1 cellular context compared by ENCODE assay signal in the genomic region with DNA sequence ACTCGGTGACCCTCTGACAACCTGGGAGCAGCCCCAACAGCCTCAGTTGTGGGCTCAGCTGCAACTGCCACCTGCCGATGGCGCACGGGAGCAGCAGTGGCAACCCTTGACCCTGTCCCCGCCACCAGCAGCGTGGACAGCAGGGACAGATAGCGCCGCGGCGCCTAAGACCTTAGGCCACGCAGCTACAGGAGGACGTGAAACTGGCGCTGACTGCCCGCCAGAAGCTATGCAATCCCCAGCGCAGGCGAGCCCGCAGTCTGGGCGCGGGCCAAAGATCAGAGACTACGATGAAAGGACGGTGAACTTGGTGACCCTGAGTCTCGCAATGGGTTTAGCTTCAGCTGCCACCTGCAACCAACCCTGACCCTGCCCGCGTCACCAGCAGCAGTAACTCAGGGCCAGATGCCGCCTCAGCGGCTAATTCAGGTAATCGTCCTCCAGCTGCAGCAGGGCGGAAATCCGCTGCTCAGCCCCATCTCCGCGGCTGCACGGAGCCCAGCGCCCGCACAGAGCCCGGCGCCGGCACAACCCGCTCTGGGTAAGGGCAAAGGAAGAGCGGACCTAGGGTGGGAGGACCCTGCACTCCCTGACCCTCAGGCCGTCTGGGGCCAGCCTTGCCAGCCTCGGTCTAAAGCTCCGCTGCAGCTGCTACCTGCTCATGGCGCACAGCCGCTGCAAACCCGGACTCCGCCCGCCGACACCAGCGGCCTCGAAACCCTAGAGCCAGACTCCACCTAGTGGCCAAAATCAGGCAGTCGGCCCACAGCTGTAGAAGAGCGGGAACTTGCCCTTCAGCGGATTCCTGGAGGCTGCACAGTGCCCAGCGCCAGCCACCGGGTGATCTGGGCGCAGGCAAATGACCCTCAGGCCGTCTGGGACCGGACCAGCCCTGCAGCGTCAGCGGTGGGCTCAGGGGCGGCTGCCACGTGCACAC.
A peak's percentile ranks its signal among the peaks of the same experiment; 100 is the strongest.
TF ChIP-seq lines count a peak whose summit lies in the region.

No MANE protein-coding gene starts in this region.

TF ChIP-seq in HepG2, 621 proteins besides CTCF, POLR2A, EP300 and RAD21 (continued from another document):
- TF ChIP-seq, protein P1, sequence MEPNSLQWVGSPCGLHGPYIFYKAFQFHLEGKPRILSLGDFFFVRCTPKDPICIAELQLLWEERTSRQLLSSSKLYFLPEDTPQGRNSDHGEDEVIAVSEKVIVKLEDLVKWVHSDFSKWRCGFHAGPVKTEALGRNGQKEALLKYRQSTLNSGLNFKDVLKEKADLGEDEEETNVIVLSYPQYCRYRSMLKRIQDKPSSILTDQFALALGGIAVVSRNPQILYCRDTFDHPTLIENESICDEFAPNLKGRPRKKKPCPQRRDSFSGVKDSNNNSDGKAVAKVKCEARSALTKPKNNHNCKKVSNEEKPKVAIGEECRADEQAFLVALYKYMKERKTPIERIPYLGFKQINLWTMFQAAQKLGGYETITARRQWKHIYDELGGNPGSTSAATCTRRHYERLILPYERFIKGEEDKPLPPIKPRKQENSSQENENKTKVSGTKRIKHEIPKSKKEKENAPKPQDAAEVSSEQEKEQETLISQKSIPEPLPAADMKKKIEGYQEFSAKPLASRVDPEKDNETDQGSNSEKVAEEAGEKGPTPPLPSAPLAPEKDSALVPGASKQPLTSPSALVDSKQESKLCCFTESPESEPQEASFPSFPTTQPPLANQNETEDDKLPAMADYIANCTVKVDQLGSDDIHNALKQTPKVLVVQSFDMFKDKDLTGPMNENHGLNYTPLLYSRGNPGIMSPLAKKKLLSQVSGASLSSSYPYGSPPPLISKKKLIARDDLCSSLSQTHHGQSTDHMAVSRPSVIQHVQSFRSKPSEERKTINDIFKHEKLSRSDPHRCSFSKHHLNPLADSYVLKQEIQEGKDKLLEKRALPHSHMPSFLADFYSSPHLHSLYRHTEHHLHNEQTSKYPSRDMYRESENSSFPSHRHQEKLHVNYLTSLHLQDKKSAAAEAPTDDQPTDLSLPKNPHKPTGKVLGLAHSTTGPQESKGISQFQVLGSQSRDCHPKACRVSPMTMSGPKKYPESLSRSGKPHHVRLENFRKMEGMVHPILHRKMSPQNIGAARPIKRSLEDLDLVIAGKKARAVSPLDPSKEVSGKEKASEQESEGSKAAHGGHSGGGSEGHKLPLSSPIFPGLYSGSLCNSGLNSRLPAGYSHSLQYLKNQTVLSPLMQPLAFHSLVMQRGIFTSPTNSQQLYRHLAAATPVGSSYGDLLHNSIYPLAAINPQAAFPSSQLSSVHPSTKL (CRISPR knock-in tag; IDR thresholded peaks at IDR 0.05) = 0 out of 2 replicates have a peak, but pooled peaks have one; percentile 27
- TF ChIP-seq KDM2A (CRISPR knock-in tag; IDR thresholded peaks at IDR 0.05; ENCODE audit: borderline replicate concordance, low read depth) (peak; percentile 70; the same call in 1 of the 2 replicates), YEATS4 (CRISPR knock-in tag; IDR thresholded peaks at IDR 0.05; ENCODE audit: borderline replicate concordance) (peak; percentile 37; the same call in 1 of the 2 replicates), ZNF124 (CRISPR knock-in tag; IDR thresholded peaks at IDR 0.05) (0 out of 2 replicates have a peak, but pooled peaks have one; percentile 47), HNRNPLL (IDR thresholded peaks at IDR 0.05; ENCODE audit: low read depth, low read length, poor library complexity, severe bottlenecking) (peak; percentile 50), KAT8 (CRISPR knock-in tag; IDR thresholded peaks at IDR 0.05) (0 out of 2 replicates have a peak, but pooled peaks have one; percentile 26), SALL2 (CRISPR knock-in tag; IDR thresholded peaks at IDR 0.05) (0 out of 2 replicates have a peak, but pooled peaks have one; percentile 20), ZNF687 (CRISPR knock-in tag; IDR thresholded peaks at IDR 0.05) (peak; percentile 48), RFXAP (CRISPR knock-in tag; IDR thresholded peaks at IDR 0.05; ENCODE audit: borderline replicate concordance) (0 out of 2 replicates have a peak, but pooled peaks have one; percentile 23), SAP130 (CRISPR knock-in tag; IDR thresholded peaks at IDR 0.05; ENCODE audit: low read depth) (0 out of 2 replicates have a peak, but pooled peaks have one; percentile 6), ZNF574 (CRISPR knock-in tag; IDR thresholded peaks at IDR 0.05) (peak; percentile 52), HMGXB4 (CRISPR knock-in tag; IDR thresholded peaks at IDR 0.05; ENCODE audit: borderline replicate concordance in 1 of 2, low read depth in 1 of 2) (peak; percentile 58 to 66; a peak in 2 of 4 replicates), STAG1 (CRISPR knock-in tag; IDR thresholded peaks at IDR 0.05) (peak; percentile 72), FOXA3 (CRISPR knock-in tag; IDR thresholded peaks at IDR 0.05) (0 out of 2 replicates have a peak, but pooled peaks have one; percentile 11), ZNF768 (CRISPR knock-in tag; IDR thresholded peaks at IDR 0.05) (peak; percentile 59; the same call in 1 of the 2 replicates), NR2F6 (IDR thresholded peaks at IDR 0.05) (0 out of 2 replicates have a peak, but pooled peaks have one; percentile 9), NR2F6 (CRISPR knock-in tag; IDR thresholded peaks at IDR 0.05) (peak; percentile 21; the same call in 1 of the 2 replicates), RARA (CRISPR knock-in tag; IDR thresholded peaks at IDR 0.05) (0 out of 2 replicates have a peak, but pooled peaks have one; percentile 26), ZBTB14 (CRISPR knock-in tag; IDR thresholded peaks at IDR 0.05) (0 out of 2 replicates have a peak, but pooled peaks have one; percentile 35)
- TF ChIP-seq, protein P2, sequence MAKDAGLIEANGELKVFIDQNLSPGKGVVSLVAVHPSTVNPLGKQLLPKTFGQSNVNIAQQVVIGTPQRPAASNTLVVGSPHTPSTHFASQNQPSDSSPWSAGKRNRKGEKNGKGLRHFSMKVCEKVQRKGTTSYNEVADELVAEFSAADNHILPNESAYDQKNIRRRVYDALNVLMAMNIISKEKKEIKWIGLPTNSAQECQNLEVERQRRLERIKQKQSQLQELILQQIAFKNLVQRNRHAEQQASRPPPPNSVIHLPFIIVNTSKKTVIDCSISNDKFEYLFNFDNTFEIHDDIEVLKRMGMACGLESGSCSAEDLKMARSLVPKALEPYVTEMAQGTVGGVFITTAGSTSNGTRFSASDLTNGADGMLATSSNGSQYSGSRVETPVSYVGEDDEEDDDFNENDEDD (CRISPR knock-in tag; IDR thresholded peaks at IDR 0.05; ENCODE audit: borderline replicate concordance) = peak; percentile 82; the same call in 1 of the 2 replicates
- TF ChIP-seq, protein P3, sequence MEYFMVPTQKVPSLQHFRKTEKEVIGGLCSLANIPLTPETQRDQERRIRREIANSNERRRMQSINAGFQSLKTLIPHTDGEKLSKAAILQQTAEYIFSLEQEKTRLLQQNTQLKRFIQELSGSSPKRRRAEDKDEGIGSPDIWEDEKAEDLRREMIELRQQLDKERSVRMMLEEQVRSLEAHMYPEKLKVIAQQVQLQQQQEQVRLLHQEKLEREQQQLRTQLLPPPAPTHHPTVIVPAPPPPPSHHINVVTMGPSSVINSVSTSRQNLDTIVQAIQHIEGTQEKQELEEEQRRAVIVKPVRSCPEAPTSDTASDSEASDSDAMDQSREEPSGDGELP (IDR thresholded peaks at IDR 0.05; ENCODE audit: borderline replicate concordance, low read depth) = peak; percentile 39; the same call in 1 of the 2 replicates
- TF ChIP-seq, protein P4, sequence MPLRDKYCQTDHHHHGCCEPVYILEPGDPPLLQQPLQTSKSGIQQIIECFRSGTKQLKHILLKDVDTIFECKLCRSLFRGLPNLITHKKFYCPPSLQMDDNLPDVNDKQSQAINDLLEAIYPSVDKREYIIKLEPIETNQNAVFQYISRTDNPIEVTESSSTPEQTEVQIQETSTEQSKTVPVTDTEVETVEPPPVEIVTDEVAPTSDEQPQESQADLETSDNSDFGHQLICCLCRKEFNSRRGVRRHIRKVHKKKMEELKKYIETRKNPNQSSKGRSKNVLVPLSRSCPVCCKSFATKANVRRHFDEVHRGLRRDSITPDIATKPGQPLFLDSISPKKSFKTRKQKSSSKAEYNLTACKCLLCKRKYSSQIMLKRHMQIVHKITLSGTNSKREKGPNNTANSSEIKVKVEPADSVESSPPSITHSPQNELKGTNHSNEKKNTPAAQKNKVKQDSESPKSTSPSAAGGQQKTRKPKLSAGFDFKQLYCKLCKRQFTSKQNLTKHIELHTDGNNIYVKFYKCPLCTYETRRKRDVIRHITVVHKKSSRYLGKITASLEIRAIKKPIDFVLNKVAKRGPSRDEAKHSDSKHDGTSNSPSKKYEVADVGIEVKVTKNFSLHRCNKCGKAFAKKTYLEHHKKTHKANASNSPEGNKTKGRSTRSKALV (CRISPR knock-in tag; IDR thresholded peaks at IDR 0.05) = peak; percentile 69; the same call in 1 of the 2 replicates
- TF ChIP-seq, protein P5, sequence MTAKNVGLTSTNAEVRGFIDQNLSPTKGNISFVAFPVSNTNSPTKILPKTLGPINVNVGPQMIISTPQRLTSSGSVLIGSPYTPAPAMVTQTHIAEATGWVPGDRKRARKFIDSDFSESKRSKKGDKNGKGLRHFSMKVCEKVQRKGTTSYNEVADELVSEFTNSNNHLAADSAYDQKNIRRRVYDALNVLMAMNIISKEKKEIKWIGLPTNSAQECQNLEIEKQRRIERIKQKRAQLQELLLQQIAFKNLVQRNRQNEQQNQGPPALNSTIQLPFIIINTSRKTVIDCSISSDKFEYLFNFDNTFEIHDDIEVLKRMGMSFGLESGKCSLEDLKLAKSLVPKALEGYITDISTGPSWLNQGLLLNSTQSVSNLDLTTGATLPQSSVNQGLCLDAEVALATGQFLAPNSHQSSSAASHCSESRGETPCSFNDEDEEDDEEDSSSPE (CRISPR knock-in tag; IDR thresholded peaks at IDR 0.05) = peak; percentile 68
